In the genomic region with DNA sequence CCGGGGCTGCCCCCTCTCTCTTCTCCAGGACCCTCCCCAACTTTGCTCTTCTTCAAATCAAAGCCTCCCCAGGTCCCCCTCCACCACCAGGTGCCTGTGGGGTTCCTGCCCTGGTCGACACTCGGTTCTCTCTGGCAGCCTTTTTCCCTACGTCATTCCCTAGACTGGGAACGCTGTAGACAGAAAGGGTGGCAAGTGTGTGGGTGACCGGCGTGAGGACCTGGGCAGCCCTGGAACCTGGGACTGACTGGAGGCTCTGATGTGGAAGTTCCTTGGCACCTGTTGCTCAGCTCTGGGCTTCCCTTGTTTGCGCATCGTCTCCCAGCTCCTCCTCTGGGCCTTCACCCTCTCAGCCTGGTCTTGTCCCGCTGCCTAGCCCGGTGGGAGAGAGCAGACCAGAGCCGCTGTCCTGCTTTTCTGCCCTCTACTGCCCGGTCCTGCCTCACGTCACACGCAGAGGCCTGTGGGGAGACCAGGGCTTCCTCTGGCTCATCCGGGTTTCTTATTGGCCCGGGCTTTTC, we compare ENCODE assay signal across 8 cellular contexts. TPM values are rescaled to one million over a fixed set of nuclear protein-coding genes. Genes with fewer than 3 reads are reported as not detected.
DNase-seq lines count a peak whose midpoint lies in the region; ATAC-seq and TF ChIP-seq lines count a peak whose summit lies in the region.

No MANE protein-coding gene starts in this region.

- no peak overlapping the region for H3K27ac ChIP-seq in AG04450 (ENCODE audit: low read depth, low read length)
- H3K27ac ChIP-seq in HEK293 (ENCODE audit: extremely low read depth, low read depth, low read length) = peak overlapping the region; percentile 53; the same call in 1 of the 2 replicates
- peak overlapping the region; percentile 95 for H3K27ac ChIP-seq in lower lobe of right lung

- H3K9me3 Mint-ChIP-seq in activated naive CD4-positive, alpha-beta T cell treated with anti-CD3 and anti-CD28 coated beads, Interleukin-2, amount 50 U/mL, for 72 hours = no peaks in the 10 kb centered on the region

- intact Hi-C loops in lower lobe of right lung (cut with DNase I) = no loop called here

- peaks cover 12 to 65% of the 10 kb centered on the region in 2 experiments; a peak in 2 of 3 replicates for H3K36me3 ChIP-seq in HEK293 (ENCODE audit: control insufficient read depth in 2 of 2, insufficient read depth in 1 of 2, low read length in 2 of 2)
- H3K36me3 ChIP-seq in lower lobe of right lung = peaks cover 12% of the 10 kb centered on the region

- DNase-seq in AG04450 (ENCODE audit: low read depth, low spot score) (no peak), lower lobe of right lung (peak; percentile 50), SKM-1 treated with dmso at 0.1 percent for 144 hours (lab: John Stamatoyannopoulos, UW; ENCODE audit: unreplicated experiment) (no peak), NCI-H2196 (lab: John Stamatoyannopoulos, UW; ENCODE audit: unreplicated experiment) (no peak)
- DNase-seq in activated naive CD4-positive, alpha-beta T cell treated with anti-CD3 and anti-CD28 coated beads, Interleukin-2, amount 50 U/mL, for 72 hours (ENCODE audit: low spot score in 2 of 2) = no peak

- H3K4me1 ChIP-seq in HEK293 (ENCODE audit: control insufficient read depth, insufficient read depth, low read length) = no peaks in the 10 kb centered on the region
- peaks cover 59% of the 10 kb centered on the region for H3K4me1 ChIP-seq in lower lobe of right lung

- H3K27me3 ChIP-seq in AG04450 (ENCODE audit: control insufficient read depth, insufficient read depth, low read length) (no peaks in the 10 kb centered on the region), lower lobe of right lung (ENCODE audit: low read depth) (no peaks in the 10 kb centered on the region)

- POLR2A ChIA-PET in AG04450 (lab: Yijun Ruan, JAX) (interaction anchor here (2.2 kb wide), 1 partner anchor 10 kb away, joined by 6 read pairs; the partner anchor contains the start of gene SLBP), HEK293 (lab: Yijun Ruan, JAX) (interaction anchor here (3.4 kb wide), 1 partner anchor 11 kb away, joined by 44 read pairs; the partner anchor contains the start of gene SLBP)

- peaks cover 47 to 57% of the 10 kb centered on the region in 2 donors for H3K36me3 Mint-ChIP-seq in activated naive CD4-positive, alpha-beta T cell treated with anti-CD3 and anti-CD28 coated beads, Interleukin-2, amount 50 U/mL, for 72 hours

- H3K27ac Mint-ChIP-seq in activated naive CD4-positive, alpha-beta T cell treated with anti-CD3 and anti-CD28 coated beads, Interleukin-2, amount 50 U/mL, for 72 hours = peak overlapping the region; percentile 94 to 99

- H3K9me3 ChIP-seq in AG04450 (ENCODE audit: control insufficient read depth, insufficient read depth, low read length) (no peaks in the 10 kb centered on the region; the same call in 1 of the 2 replicates), HEK293 (ENCODE audit: control insufficient read depth, insufficient read depth, low read depth, low read length) (no peaks in the 10 kb centered on the region), lower lobe of right lung (no peaks in the 10 kb centered on the region)

- H3K4me3 ChIP-seq in AG04450 (ENCODE audit: low read depth, low read length) = peak overlapping the region; percentile 61
- peak overlapping the region; percentile 74 for H3K4me3 ChIP-seq in HEK293 (ENCODE audit: low read depth, low read length)
- H3K4me3 ChIP-seq in lower lobe of right lung = peak overlapping the region; percentile 80

- CTCF ChIA-PET in AG04450 (lab: Charles Lee) (interaction anchor here (8.0 kb wide), 1 partner anchor 30 kb away, joined by 94 read pairs; no protein-coding TSS in a partner anchor), HEK293 (lab: Yijun Ruan, JAX) (interaction anchor here (0.7 to 1.0 kb wide), 3 partner anchors 29 to 173 kb away, joined by 3 to 10 read pairs (median 9); no protein-coding TSS in a partner anchor)

- TF ChIP-seq CTCF in AG04450 (IDR thresholded peaks at IDR 0.05; ENCODE audit: low read depth, low read length) (no peak), HEK293 (tag by site-specific recombination; IDR thresholded peaks at IDR 0.05) (no peak), lower lobe of right lung (IDR thresholded peaks at IDR 0.05) (no peak)

- ATAC-seq in activated naive CD4-positive, alpha-beta T cell treated with anti-CD3 and anti-CD28 coated beads, Interleukin-2, amount 50 U/mL, for 72 hours = peak; percentile 4 to 14
- ATAC-seq in lower lobe of right lung (no peak), HG02981 (IDR thresholded peaks at IDR 0.05; ENCODE audit: unreplicated experiment) (no peak), GM19467 (IDR thresholded peaks at IDR 0.05; ENCODE audit: unreplicated experiment) (no peak)

TF ChIP-seq in HEK293, 187 proteins besides CTCF, POLR2A, EP300 and RAD21 (continues in another document):
- TF ChIP-seq ZSCAN4 (tag by site-specific recombination; IDR thresholded peaks at IDR 0.05) (no peak), ZNF311 (tag by site-specific recombination; IDR thresholded peaks at IDR 0.05; ENCODE audit: borderline replicate concordance) (no peak), ZNF292 (tag by site-specific recombination; IDR thresholded peaks at IDR 0.05; ENCODE audit: borderline replicate concordance, low read depth) (no peak), ZNF791 (tag by site-specific recombination; IDR thresholded peaks at IDR 0.05) (no peak), ZNF335 (tag by site-specific recombination; conservative IDR thresholded peaks at IDR 0.05) (no peak), ZNF2 (tag by site-specific recombination; IDR thresholded peaks at IDR 0.05) (no peak), ZFP37 (tag by site-specific recombination; IDR thresholded peaks at IDR 0.05) (no peak), ZFHX2 (tag by site-specific recombination; conservative IDR thresholded peaks at IDR 0.05) (peak; percentile 41), ZBTB17 (tag by site-specific recombination; IDR thresholded peaks at IDR 0.05) (0 out of 2 replicates have a peak, but pooled peaks have one; percentile 52), SP3 (tag by site-specific recombination; IDR thresholded peaks at IDR 0.05) (no peak), ZNF501 (tag by site-specific recombination; IDR thresholded peaks at IDR 0.05) (no peak), PRDM1 (tag by site-specific recombination; IDR thresholded peaks at IDR 0.05) (no peak), ZNF157 (tag by site-specific recombination; IDR thresholded peaks at IDR 0.05) (no peak)
- TF ChIP-seq, protein P1, sequence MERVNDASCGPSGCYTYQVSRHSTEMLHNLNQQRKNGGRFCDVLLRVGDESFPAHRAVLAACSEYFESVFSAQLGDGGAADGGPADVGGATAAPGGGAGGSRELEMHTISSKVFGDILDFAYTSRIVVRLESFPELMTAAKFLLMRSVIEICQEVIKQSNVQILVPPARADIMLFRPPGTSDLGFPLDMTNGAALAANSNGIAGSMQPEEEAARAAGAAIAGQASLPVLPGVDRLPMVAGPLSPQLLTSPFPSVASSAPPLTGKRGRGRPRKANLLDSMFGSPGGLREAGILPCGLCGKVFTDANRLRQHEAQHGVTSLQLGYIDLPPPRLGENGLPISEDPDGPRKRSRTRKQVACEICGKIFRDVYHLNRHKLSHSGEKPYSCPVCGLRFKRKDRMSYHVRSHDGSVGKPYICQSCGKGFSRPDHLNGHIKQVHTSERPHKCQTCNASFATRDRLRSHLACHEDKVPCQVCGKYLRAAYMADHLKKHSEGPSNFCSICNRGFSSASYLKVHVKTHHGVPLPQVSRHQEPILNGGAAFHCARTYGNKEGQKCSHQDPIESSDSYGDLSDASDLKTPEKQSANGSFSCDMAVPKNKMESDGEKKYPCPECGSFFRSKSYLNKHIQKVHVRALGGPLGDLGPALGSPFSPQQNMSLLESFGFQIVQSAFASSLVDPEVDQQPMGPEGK (tag by site-specific recombination; IDR thresholded peaks at IDR 0.05) = no peak
- TF ChIP-seq, protein P2, sequence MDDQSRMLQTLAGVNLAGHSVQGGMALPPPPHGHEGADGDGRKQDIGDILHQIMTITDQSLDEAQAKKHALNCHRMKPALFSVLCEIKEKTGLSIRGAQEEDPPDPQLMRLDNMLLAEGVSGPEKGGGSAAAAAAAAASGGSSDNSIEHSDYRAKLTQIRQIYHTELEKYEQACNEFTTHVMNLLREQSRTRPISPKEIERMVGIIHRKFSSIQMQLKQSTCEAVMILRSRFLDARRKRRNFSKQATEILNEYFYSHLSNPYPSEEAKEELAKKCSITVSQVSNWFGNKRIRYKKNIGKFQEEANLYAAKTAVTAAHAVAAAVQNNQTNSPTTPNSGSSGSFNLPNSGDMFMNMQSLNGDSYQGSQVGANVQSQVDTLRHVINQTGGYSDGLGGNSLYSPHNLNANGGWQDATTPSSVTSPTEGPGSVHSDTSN (CRISPR knock-in tag; IDR thresholded peaks at IDR 0.05) = no peak

RNA-seq across cellular contexts. Expression of gene TACC3, which starts 1.3 kb away (rescaled TPM):
- 7.0 and 8.5 TPM in 2 replicates for polyA plus RNA-seq in AG04450 (2011; rRNA removed)
- polyA minus RNA-seq in AG04450 (2011; rRNA and poly(A)+ RNA removed) = 5.3 and 8.8 TPM in 2 replicates
- 100 to 1,000 TPM; 195 to 295 TPM for total RNA-seq in activated naive CD4-positive, alpha-beta T cell treated with anti-CD3 and anti-CD28 coated beads, Interleukin-2, amount 50 U/mL, for 72 hours
- 19.3 TPM for total RNA-seq in lower lobe of right lung

RNA-seq across cellular contexts. Expression of gene TMEM129, which starts 1.5 kb away (rescaled TPM):
- polyA plus RNA-seq in AG04450 (2011; rRNA removed) = 13.1 and 20.8 TPM in 2 replicates
- polyA minus RNA-seq in AG04450 (2011; rRNA and poly(A)+ RNA removed) = 7.5 and 12.2 TPM in 2 replicates
- total RNA-seq in activated naive CD4-positive, alpha-beta T cell treated with anti-CD3 and anti-CD28 coated beads, Interleukin-2, amount 50 U/mL, for 72 hours = 10 to 100 TPM; 12.7 to 14.9 TPM
- 30.9 TPM for total RNA-seq in lower lobe of right lung

RNA-seq across cellular contexts. Expression of gene SLBP, which starts 10.5 kb away (rescaled TPM):
- polyA plus RNA-seq in AG04450 (2011; rRNA removed) = 56.3 and 72.0 TPM in 2 replicates
- 23.9 and 28.1 TPM in 2 replicates for polyA minus RNA-seq in AG04450 (2011; rRNA and poly(A)+ RNA removed)
- total RNA-seq in activated naive CD4-positive, alpha-beta T cell treated with anti-CD3 and anti-CD28 coated beads, Interleukin-2, amount 50 U/mL, for 72 hours = 100 to 1,000 TPM in 1 of 2 donors, 10 to 100 TPM in 1; 73.0 to 110 TPM
- total RNA-seq in lower lobe of right lung = 31.6 TPM

RNA-seq across cellular contexts. Expression of gene FAM53A, which starts 38.5 kb away (rescaled TPM):
- 1.1 TPM in 2 replicates for polyA plus RNA-seq in AG04450 (2011; rRNA removed)
- polyA minus RNA-seq in AG04450 (2011; rRNA and poly(A)+ RNA removed) = 1.3 and 1.8 TPM in 2 replicates
- total RNA-seq in activated naive CD4-positive, alpha-beta T cell treated with anti-CD3 and anti-CD28 coated beads, Interleukin-2, amount 50 U/mL, for 72 hours = 1 to 10 TPM; 3.0 to 5.4 TPM
- total RNA-seq in lower lobe of right lung = 1.7 TPM

Comparison
In these comparisons a context has a peak if more than half of its experiments do, and no peak if none do; other contexts are left out.
1. ATAC-seq: peak in activated naive CD4-positive, alpha-beta T cell treated with anti-CD3 and anti-CD28 coated beads, Interleukin-2, amount 50 U/mL, for 72 hours (2 of 2); none in lower lobe of right lung (0 of 2), HG02981 (single experiment) and GM19467 (single experiment).
2. Peak in every context shown above with its lines, with median percentiles within 50 percentile points of each other: H3K4me3 ChIP-seq.